ENCODE assay signal across 22 cellular contexts in genomic region chr10:36344816-36345215, GRCh38.
DNase-seq lines count a peak whose midpoint lies in the region; ATAC-seq and TF ChIP-seq lines count a peak whose summit lies in the region.
"Had no signal": no experiment of that assay in that cellular context is flagged by ENCODE, and none has a peak within 500 bp of the region (broad histone marks: within the 10 kb centered on the region; RNA-seq: fewer than 3 reads in every experiment).

No MANE protein-coding gene starts in this region.

- H3K4ac ChIP-seq in neuronal stem cell (ENCODE audit: low read length): no peak overlapping the region

- intact Hi-C loops in mucosa of descending colon (cut with DNase I, micrococcal nuclease): no loop called here
- intact Hi-C loops in esophagus squamous epithelium (cut with DNase I): no loop called here

- H2BK120ac ChIP-seq in neuronal stem cell (ENCODE audit: low read depth, low read length): no peak overlapping the region

- no peak overlapping the region for H4K8ac ChIP-seq in neuronal stem cell (ENCODE audit: low read depth, low read length)

- DNase-seq in AG09319 (ENCODE audit: extremely low read depth, low read depth) (peak; percentile 19), SK-N-SH (no peak), caudate nucleus (lab: John Stamatoyannopoulos, UW) (no peak), osteoblast (ENCODE audit: insufficient read length, low spot score, missing footprints) (no peak), mucosa of descending colon (no peak), esophagus squamous epithelium (lab: John Stamatoyannopoulos, UW) (no peak), neuronal stem cell (ENCODE audit: low spot score) (no peak)
- DNase-seq in effector memory CD4-positive, alpha-beta T cell: no peak
- DNase-seq: BE2C, DMS79, GOT3, MV-4-11, NCI-H1694, NCI-H2081, NCI-H2171, NCI-H345, NCI-H524, NCI-H82, Peyer's patch, SJCRH30 had no signal

- TF ChIP-seq EP300 in SK-N-SH (IDR thresholded peaks at IDR 0.05; ENCODE audit: borderline replicate concordance in 1 of 2, low read depth in 1 of 2, low read length in 1 of 2): peak in 1 of 2 experiments; percentile 74; a peak in 1 of 4 replicates

- H3K18ac ChIP-seq in neuronal stem cell (ENCODE audit: low read length): no peak overlapping the region

- no peaks in the 10 kb centered on the region for H4K20me1 ChIP-seq in SK-N-SH (ENCODE audit: insufficient read depth)
- no peaks in the 10 kb centered on the region for H4K20me1 ChIP-seq in osteoblast (ENCODE audit: insufficient read depth, low read length)

- H3K4me3 ChIP-seq in SK-N-SH (ENCODE audit: low read depth in 2 of 2, low read length in 1 of 2) (no peak overlapping the region), osteoblast (ENCODE audit: insufficient read depth, low read length) (no peak overlapping the region), mucosa of descending colon (no peak overlapping the region), esophagus squamous epithelium (no peak overlapping the region), neuronal stem cell (ENCODE audit: low read length in 2 of 2) (no peak overlapping the region)
- no peak overlapping the region for H3K4me3 ChIP-seq in effector memory CD4-positive, alpha-beta T cell (ENCODE audit: insufficient read depth, low read depth, low read length, poor library complexity, severe bottlenecking)
- H3K4me3 ChIP-seq: GM12878, Peyer's patch, SJCRH30 had no signal

- no peak overlapping the region for H2AK5ac ChIP-seq in neuronal stem cell (ENCODE audit: low read depth, low read length)

- H3K9me2 ChIP-seq in SK-N-SH: no peaks in the 10 kb centered on the region

- H3K4me2 ChIP-seq in SK-N-SH: peak overlapping the region; percentile 66; the same call in 1 of the 2 replicates
- H3K4me2 ChIP-seq in osteoblast (ENCODE audit: insufficient read depth, low read length): peak overlapping the region; percentile 49
- H3K4me2 ChIP-seq in neuronal stem cell (ENCODE audit: insufficient read depth, low read length, poor library complexity, severe bottlenecking): no peak overlapping the region
- H3K4me2 ChIP-seq: KMS-11 had no signal

- no peak overlapping the region for H2BK15ac ChIP-seq in neuronal stem cell (ENCODE audit: low read length)

- H3K4me1 ChIP-seq in SK-N-SH (ENCODE audit: control insufficient read depth in 1 of 2, insufficient read depth in 2 of 2, low read depth in 1 of 2, low read length in 1 of 2): peaks cover 0 to 18% of the 10 kb centered on the region in 2 experiments; a peak in 3 of 4 replicates
- peaks cover 35% of the 10 kb centered on the region for H3K4me1 ChIP-seq in osteoblast (ENCODE audit: insufficient read depth, low read length)
- no peaks in the 10 kb centered on the region for H3K4me1 ChIP-seq in mucosa of descending colon (ENCODE audit: low read depth)
- no peaks in the 10 kb centered on the region for H3K4me1 ChIP-seq in effector memory CD4-positive, alpha-beta T cell (ENCODE audit: control insufficient read depth, insufficient read depth, low read length, poor library complexity, severe bottlenecking)
- no peaks in the 10 kb centered on the region for H3K4me1 ChIP-seq in esophagus squamous epithelium
- peaks cover 0 to 1% of the 10 kb centered on the region in 2 donors for H3K4me1 ChIP-seq in neuronal stem cell (ENCODE audit: control insufficient read depth in 2 of 2, insufficient read depth in 1 of 2, low read depth in 1 of 2, low read length in 2 of 2)
- H3K4me1 ChIP-seq: BE2C, Peyer's patch had no signal

- 28% methylated on average over 3 of the region's 3 CpGs for WGBS in SK-N-SH (ENCODE audit: low lambda C conversion rate)
- 59 to 76% methylated on average over 3 of the region's 3 CpGs for WGBS in esophagus squamous epithelium, 2 donors
- no CpG with 5 or more reads among the region's 3 CpGs for WGBS in neuronal stem cell (ENCODE audit: extremely low coverage in 2 of 2, insufficient read length in 2 of 2, insufficient replicate concordance in 1 of 2), 2 donors

- H3K14ac ChIP-seq in neuronal stem cell (ENCODE audit: low read length): no peak overlapping the region

- no peak overlapping the region for H2BK5ac ChIP-seq in neuronal stem cell (ENCODE audit: low read length)

- H2AFZ ChIP-seq in SK-N-SH (ENCODE audit: low read depth) (peak overlapping the region; percentile 23; the same call in 1 of the 2 replicates), osteoblast (ENCODE audit: low read length) (no peak overlapping the region), neuronal stem cell (ENCODE audit: low read length) (no peak overlapping the region)

- H3K9ac ChIP-seq in SK-N-SH (peak overlapping the region; percentile 55; the same call in 1 of the 2 replicates), neuronal stem cell (ENCODE audit: low read depth, low read length, poor library complexity) (no peak overlapping the region)
- H3K9ac ChIP-seq: KMS-11 had no signal

- H3K36me3 ChIP-seq in SK-N-SH (replicated peaks in 1 of 2; ENCODE audit: control insufficient read depth in 1 of 2, insufficient read depth in 2 of 2, low read length in 1 of 2): no peaks in the 10 kb centered on the region
- H3K36me3 ChIP-seq in osteoblast (ENCODE audit: insufficient read depth, low read length): no peaks in the 10 kb centered on the region
- H3K36me3 ChIP-seq in mucosa of descending colon (ENCODE audit: low read depth): no peaks in the 10 kb centered on the region
- no peaks in the 10 kb centered on the region for H3K36me3 ChIP-seq in effector memory CD4-positive, alpha-beta T cell (ENCODE audit: control insufficient read depth, insufficient read depth, low read length)
- H3K36me3 ChIP-seq in esophagus squamous epithelium: no peaks in the 10 kb centered on the region
- H3K36me3 ChIP-seq in neuronal stem cell (replicated peaks in 1 of 2; ENCODE audit: control insufficient read depth in 2 of 2, insufficient read depth in 2 of 2, low read length in 2 of 2): no peaks in the 10 kb centered on the region
- H3K36me3 ChIP-seq: BE2C, Peyer's patch, SJCRH30 had no signal

- CTCF ChIA-PET in SK-N-SH (lab: Yijun Ruan, JAX): no interaction called here

- TF ChIP-seq RAD21 in SK-N-SH (IDR thresholded peaks at IDR 0.05; ENCODE audit: low read length): no peak

- H3K27me3 ChIP-seq in SK-N-SH (ENCODE audit: insufficient read depth) (no peaks in the 10 kb centered on the region), osteoblast (ENCODE audit: insufficient read depth, low read length) (no peaks in the 10 kb centered on the region), esophagus squamous epithelium (no peaks in the 10 kb centered on the region), neuronal stem cell (ENCODE audit: control insufficient read depth in 3 of 3, insufficient read depth in 3 of 3, low read depth in 1 of 3, low read length in 3 of 3) (no peaks in the 10 kb centered on the region)
- H3K27me3 ChIP-seq in effector memory CD4-positive, alpha-beta T cell (replicated peaks; ENCODE audit: control insufficient read depth, insufficient read depth, low read length, poor library complexity, severe bottlenecking): no peaks in the 10 kb centered on the region
- H3K27me3 ChIP-seq: BE2C, Peyer's patch, SJCRH30 had no signal

- no peak overlapping the region for H4K91ac ChIP-seq in neuronal stem cell (ENCODE audit: low read depth, low read length, poor library complexity)

- peak overlapping the region; percentile 48 to 94; a peak in 3 of 4 replicates for H3K27ac ChIP-seq in SK-N-SH (ENCODE audit: low read depth in 2 of 2, low read length in 1 of 2)
- H3K27ac ChIP-seq in caudate nucleus (ENCODE audit: low read depth, low read length): peak overlapping the region; percentile 61
- peak overlapping the region; percentile 81 for H3K27ac ChIP-seq in osteoblast (ENCODE audit: low read depth, low read length)
- H3K27ac ChIP-seq in effector memory CD4-positive, alpha-beta T cell (ENCODE audit: insufficient read depth, low read length, poor library complexity, severe bottlenecking): no peak overlapping the region
- H3K27ac ChIP-seq in esophagus squamous epithelium: no peak overlapping the region
- no peak overlapping the region for H3K27ac ChIP-seq in neuronal stem cell (replicated peaks; ENCODE audit: low read length)
- H3K27ac ChIP-seq: KMS-11, Peyer's patch, SJCRH30 had no signal

- no peak for ATAC-seq in mucosa of descending colon
- ATAC-seq: GM12878 had no signal

- POLR2A ChIA-PET in SK-N-SH (lab: Yijun Ruan, JAX): no interaction called here

- no peak overlapping the region for H2BK12ac ChIP-seq in neuronal stem cell (ENCODE audit: low read length)

- TF ChIP-seq CTCF in AG09319 (IDR thresholded peaks at IDR 0.05; ENCODE audit: low read depth, low read length) (no peak), SK-N-SH (IDR thresholded peaks at IDR 0.05) (no peak), osteoblast (IDR thresholded peaks at IDR 0.05; ENCODE audit: extremely low read depth, low read depth, low read length) (no peak), mucosa of descending colon (IDR thresholded peaks at IDR 0.05) (no peak), esophagus squamous epithelium (IDR thresholded peaks at IDR 0.05) (no peak)

- no peaks in the 10 kb centered on the region for H3K79me1 ChIP-seq in neuronal stem cell (ENCODE audit: low read depth, low read length)

- peaks cover 35% of the 10 kb centered on the region for H3F3A ChIP-seq in SK-N-SH (replicated peaks; ENCODE audit: insufficient read depth)

- no peak for TF ChIP-seq POLR2A in esophagus squamous epithelium (IDR thresholded peaks at IDR 0.05)

- H3K23ac ChIP-seq in neuronal stem cell (ENCODE audit: low read depth, low read length, poor library complexity): no peak overlapping the region

- H3K79me2 ChIP-seq in SK-N-SH (ENCODE audit: insufficient read depth): no peaks in the 10 kb centered on the region
- H3K79me2 ChIP-seq in osteoblast (ENCODE audit: insufficient read depth, low read length): no peaks in the 10 kb centered on the region

- H3K9me3 ChIP-seq in SK-N-SH (no peaks in the 10 kb centered on the region), osteoblast (ENCODE audit: low read depth, low read length) (no peaks in the 10 kb centered on the region), mucosa of descending colon (peaks cover 33% of the 10 kb centered on the region), esophagus squamous epithelium (no peaks in the 10 kb centered on the region), neuronal stem cell (replicated peaks in 1 of 2; ENCODE audit: control insufficient read depth in 2 of 2, insufficient read depth in 1 of 2, low read depth in 1 of 2, low read length in 2 of 2) (no peaks in the 10 kb centered on the region)
- H3K9me3 ChIP-seq in effector memory CD4-positive, alpha-beta T cell (ENCODE audit: control insufficient read depth, low read length): no peaks in the 10 kb centered on the region
- H3K9me3 ChIP-seq: BE2C, Peyer's patch, SJCRH30 had no signal

TF ChIP-seq in SK-N-SH, 30 proteins besides CTCF, POLR2A, EP300 and RAD21 (continues in another document):
- 0 out of 2 replicates have a peak, but pooled peaks have one; percentile 13 for TF ChIP-seq TEAD4 (IDR thresholded peaks at IDR 0.05; ENCODE audit: borderline replicate concordance, insufficient read depth)
- TF ChIP-seq POLR2AphosphoS5 (IDR thresholded peaks at IDR 0.05; ENCODE audit: low read depth, low read length): peak; percentile 70
- no peak for TF ChIP-seq MXI1 (IDR thresholded peaks at IDR 0.05; ENCODE audit: low read depth, low read length)
- peak; percentile 74 for TF ChIP-seq TCF12 (IDR thresholded peaks at IDR 0.05)
- no peak for TF ChIP-seq ELF1 (IDR thresholded peaks at IDR 0.05)

Comparison
In these comparisons a context has a peak if more than half of its experiments do, and no peak if none do; other contexts are left out.
1. H3K27ac ChIP-seq: peak in SK-N-SH (2 of 2), caudate nucleus (single experiment) and osteoblast (single experiment); none in effector memory CD4-positive, alpha-beta T cell (single experiment), esophagus squamous epithelium (0 of 4) and neuronal stem cell (single experiment).